1 cellular context compared by ENCODE assay signal in genomic region chr15:79025201-79025600, GRCh38.
TF ChIP-seq lines count a peak whose summit lies in the region.

No MANE protein-coding gene starts in this region.

TF ChIP-seq in GM23338, 12 proteins besides CTCF, POLR2A, EP300 and RAD21 (continued from another document):
- TF ChIP-seq REST (IDR thresholded peaks at IDR 0.05; ENCODE audit: unreplicated experiment) (no peak), NANOG (IDR thresholded peaks at IDR 0.05; ENCODE audit: borderline replicate concordance) (no peak), EZH2 (IDR thresholded peaks at IDR 0.05; ENCODE audit: low read depth, unreplicated experiment) (no peak), ZNF114 (CRISPR knock-in tag; IDR thresholded peaks at IDR 0.05) (no peak), EZH2phosphoT487 (IDR thresholded peaks at IDR 0.05; ENCODE audit: unreplicated experiment) (no peak), ZNF331 (CRISPR knock-in tag; IDR thresholded peaks at IDR 0.05; ENCODE audit: low read depth) (no peak), ZNF462 (CRISPR knock-in tag; IDR thresholded peaks at IDR 0.05) (no peak), CREB1 (CRISPR knock-in tag; IDR thresholded peaks at IDR 0.05; ENCODE audit: low read depth) (no peak), JUNB (IDR thresholded peaks at IDR 0.05; ENCODE audit: unreplicated experiment) (no peak), STAT1 (IDR thresholded peaks at IDR 0.05; ENCODE audit: unreplicated experiment) (no peak)
